In genomic region chr11:12015486-12015885, GRCh38 we compare ENCODE assay signal across 26 cellular contexts.
"Had no signal": no experiment of that assay in that cellular context is flagged by ENCODE, and none has a peak within 500 bp of the region (broad histone marks: within the 10 kb centered on the region; RNA-seq: fewer than 3 reads in every experiment).

No MANE protein-coding gene starts in this region.

- H3K4me3 ChIP-seq: neural progenitor cell, ovary, psoas muscle, skin epidermis, smooth muscle cell, spleen, stomach, thoracic aorta, thyroid gland, tibial nerve, upper lobe of left lung, vagina had no signal

- H3K4me2 ChIP-seq: neural progenitor cell, smooth muscle cell had no signal

- H3K79me2 ChIP-seq: parathyroid adenoma had no signal

- DNase-seq: naive thymus-derived CD4-positive, alpha-beta T cell; natural killer cell; occipital lobe; ovary; posterior cingulate gyrus; psoas muscle; right cardiac atrium; spleen; stimulated activated CD4-positive, alpha-beta T cell treated with anti-CD3 and anti-CD28 coated beads, Interleukin-12 subunit alpha, Interleukin-12 subunit beta, amount 100 ng/mL, for 4 hours; stimulated activated CD4-positive, alpha-beta T cell treated with anti-CD3 and anti-CD28 coated beads, Interleukin-2, amount 100 ng/mL, for 24 hours; stimulated activated CD4-positive, alpha-beta T cell treated with anti-CD3 and anti-CD28 coated beads, Interleukin-2, amount 100 ng/mL, for 48 hours; stimulated activated CD4-positive, alpha-beta T cell treated with anti-CD3 and anti-CD28 coated beads, Interleukin-4, amount 100 ng/mL, for 24 hours; stimulated activated naive B cell treated with anti-CD40 and anti-IgM and Interleukin-4, amounts not matched to agents 10 μg/mL and 1 μg/mL and 100 μg/mL, for 72 hours; stimulated activated naive CD4-positive, alpha-beta T cell treated with Interleukin-2 at 50 U/mL for 16 hours; stomach; thyroid gland; upper lobe of left lung had no signal

- H3K9me3 ChIP-seq: ovary, psoas muscle, spleen, stomach, thoracic aorta, thyroid gland, tibial nerve, upper lobe of left lung, vagina had no signal

- H3K4me1 ChIP-seq: psoas muscle, spleen, thyroid gland, vagina had no signal

- H3K27me3 ChIP-seq: ovary, stomach, thyroid gland, tibial nerve, upper lobe of left lung, vagina had no signal

- H3K9ac ChIP-seq: neural progenitor cell, parathyroid adenoma had no signal

- H3K36me3 ChIP-seq: neural progenitor cell, ovary, spleen, stomach, thoracic aorta, thyroid gland, tibial nerve, upper lobe of left lung, vagina had no signal

- H2AFZ ChIP-seq: neural progenitor cell, parathyroid adenoma had no signal

- ATAC-seq: naive thymus-derived CD4-positive, alpha-beta T cell; psoas muscle; right cardiac atrium; sciatic nerve; stimulated activated effector memory CD8-positive, alpha-beta T cell treated with anti-CD3 and anti-CD28 coated beads, Interleukin-12 subunit alpha, Interleukin-12 subunit beta, amount 100 ng/mL, for 72 hours; stimulated activated naive B cell treated with anti-CD40 and anti-IgM and Interleukin-4, amounts not matched to agents 10 μg/mL and 1 μg/mL and 100 μg/mL, for 72 hours had no signal

- H3K27ac ChIP-seq: neural progenitor cell, ovary, parathyroid adenoma, psoas muscle, skin epidermis, spleen, stomach, thoracic aorta, thyroid gland, tibial nerve, upper lobe of left lung, vagina had no signal
